ENCODE assay signal across 22 cellular contexts in the genomic region with DNA sequence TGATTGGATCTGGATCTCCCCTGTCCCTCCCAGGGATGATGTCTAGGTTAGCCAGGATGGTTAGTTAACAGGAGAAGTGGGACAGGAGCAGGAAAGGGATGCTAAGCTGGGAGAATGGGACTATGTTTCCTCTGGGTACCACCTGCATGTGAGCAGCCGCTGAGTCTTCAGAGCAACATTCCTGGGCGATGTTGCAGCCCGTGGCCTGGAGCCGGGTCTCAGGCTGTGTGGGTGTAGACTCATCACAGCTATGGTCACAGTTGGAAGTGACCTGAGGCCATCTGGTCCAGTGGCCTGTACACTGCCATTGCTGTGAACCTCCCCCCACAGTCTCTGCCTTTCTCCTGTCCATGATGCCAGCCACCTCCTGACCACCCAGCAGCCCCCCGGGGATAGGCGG.
"Had no signal": no experiment of that assay in that cellular context is flagged by ENCODE, and none has a peak within 500 bp of the region (broad histone marks: within the 10 kb centered on the region; RNA-seq: fewer than 3 reads in every experiment).

No MANE protein-coding gene starts in this region.

- H3K27ac ChIP-seq: colonic mucosa, left ventricle myocardium inferior, neural progenitor cell, prostate gland, right atrium auricular region, skin epidermis, stomach had no signal

- H3K36me3 Mint-ChIP-seq: neural progenitor cell, T-cell, type B pancreatic cell had no signal

- ATAC-seq: activated CD4-positive, CD25-positive, alpha-beta regulatory T cell treated with anti-CD3 and anti-CD28 coated beads, Interleukin-2, amount 50 U/mL, for 24 hours; activated CD8-positive, alpha-beta T cell treated with anti-CD3 and anti-CD28 coated beads, Interleukin-2, amount 10 ng/mL, durations not matched to agents 7 days and 5 days; mucosa of descending colon; naive thymus-derived CD4-positive, alpha-beta T cell; T-cell had no signal

- H3K4me1 ChIP-seq: colonic mucosa, neural progenitor cell, prostate gland, right atrium auricular region, stomach had no signal

- H2AFZ ChIP-seq: neural progenitor cell had no signal

- H3K4me2 ChIP-seq: neural progenitor cell had no signal

- H3K9me3 ChIP-seq: colonic mucosa, prostate gland had no signal

- H3K4me3 ChIP-seq: colonic mucosa, left ventricle myocardium inferior, mucosa of descending colon, neural progenitor cell, prostate gland, right atrium auricular region, skin epidermis, stomach had no signal

- DNase-seq: activated CD4-positive, alpha-beta T cell treated with anti-CD3 and anti-CD28 coated beads, Interleukin-2, amount 10 ng/mL, durations not matched to agents 7 days and 5 days; activated CD8-positive, alpha-beta T cell treated with anti-CD3 and anti-CD28 coated beads, Interleukin-2, amount 10 ng/mL, durations not matched to agents 7 days and 5 days; activated naive CD4-positive, alpha-beta T cell treated with Interleukin-2 at 50 U/mL for 16 hours; activated T-cell treated with anti-CD3 and anti-CD28 coated beads, Interleukin-2, amount 50 U/mL, for 24 hours; anterior cingulate cortex; caudate nucleus; colonic mucosa; foreskin melanocyte; left ventricle myocardium inferior; mucosa of descending colon; naive thymus-derived CD4-positive, alpha-beta T cell; stomach; T-cell; T1000 had no signal

- H3K27me3 ChIP-seq: colonic mucosa, neural progenitor cell, right atrium auricular region, stomach had no signal

- H3K4me3 Mint-ChIP-seq: activated CD4-positive, alpha-beta T cell treated with anti-CD3 and anti-CD28 coated beads, Interleukin-2, amount 10 ng/mL, durations not matched to agents 7 days and 5 days; activated CD8-positive, alpha-beta T cell treated with anti-CD3 and anti-CD28 coated beads, Interleukin-2, amount 10 ng/mL, durations not matched to agents 7 days and 5 days; activated T-cell treated with anti-CD3 and anti-CD28 coated beads, Interleukin-2, amount 50 U/mL, for 24 hours; brain; naive thymus-derived CD4-positive, alpha-beta T cell; neural progenitor cell; T-cell; type B pancreatic cell had no signal

- H3K9ac ChIP-seq: neural progenitor cell had no signal

- H3K36me3 ChIP-seq: colonic mucosa, neural progenitor cell, prostate gland, right atrium auricular region, stomach had no signal

- H3K27ac Mint-ChIP-seq: activated CD4-positive, alpha-beta T cell treated with anti-CD3 and anti-CD28 coated beads, Interleukin-2, amount 10 ng/mL, durations not matched to agents 7 days and 5 days; activated CD8-positive, alpha-beta T cell treated with anti-CD3 and anti-CD28 coated beads, Interleukin-2, amount 10 ng/mL, durations not matched to agents 7 days and 5 days; activated T-cell treated with anti-CD3 and anti-CD28 coated beads, Interleukin-2, amount 50 U/mL, for 24 hours; activated T-helper 2 cell treated with anti-CD3 and anti-CD28 coated beads, Interferon-gamma antibody, Interleukin-2, Interleukin-4, amounts not matched to agents 10 μg/mL and 5 μg/mL and 100 μg/mL, durations not matched to agents 14 hours and 24 hours and 36 hours; neural progenitor cell; type B pancreatic cell had no signal

- H3K27me3 Mint-ChIP-seq: activated T-cell treated with anti-CD3 and anti-CD28 coated beads, Interleukin-2, amount 50 U/mL, for 24 hours; brain; T-cell had no signal
